ENCODE assay signal across 12 cellular contexts in genomic region chr15:63509056-63509696, GRCh38. TPM values are rescaled to one million over a fixed set of nuclear protein-coding genes. Genes with fewer than 3 reads are reported as not detected.
A peak's percentile ranks its signal among the peaks of the same experiment; 100 is the strongest.
DNase-seq lines count a peak whose midpoint lies in the region; ATAC-seq, FAIRE-seq and TF ChIP-seq lines count a peak whose summit lies in the region.
"Had no signal": no experiment of that assay in that cellular context is flagged by ENCODE, and none has a peak within 500 bp of the region (broad histone marks: within the 10 kb centered on the region; RNA-seq: fewer than 3 reads in every experiment).

No MANE protein-coding gene starts in this region.

- POLR2A ChIA-PET in endothelial cell of umbilical vein (lab: Charles Lee): interaction anchor here (1.5 kb wide), 1 partner anchor 47 kb away, joined by 11 read pairs; no protein-coding TSS in a partner anchor

- DNase-seq in activated naive CD4-positive, alpha-beta T cell treated with Interleukin-2 at 50 U/mL for 16 hours: no peak
- DNase-seq in RWPE2 (ENCODE audit: low spot score) (no peak), endothelial cell of umbilical vein (ENCODE audit: low read depth, low spot score) (peak; percentile 30), upper lobe of right lung (no peak), germinal center (ENCODE audit: low spot score) (no peak), AG08396 (ENCODE audit: low spot score) (no peak), vagina (ENCODE audit: extremely low spot score in 2 of 2) (no peak)
- DNase-seq: GF-D8, Karpas-422, nucleus accumbens had no signal

- no peak for FAIRE-seq in endothelial cell of umbilical vein (lab: Jason Lieb, UNC)
- FAIRE-seq: TTC549 had no signal

- H3K9me1 ChIP-seq in endothelial cell of umbilical vein (replicated peaks; ENCODE audit: control insufficient read depth, extremely low read depth, insufficient read depth, low read length): peaks cover 4% of the 10 kb centered on the region

- H3K4me3 ChIP-seq in RWPE2 (ENCODE audit: severe bottlenecking) (no peak overlapping the region), endothelial cell of umbilical vein (replicated peaks in 1 of 3; ENCODE audit: insufficient read depth in 1 of 3, low read depth in 1 of 3, low read length in 3 of 3) (peak overlapping the region in 1 of 3 experiments; percentile 37), upper lobe of right lung (no peak overlapping the region), vagina (no peak overlapping the region)

- intact Hi-C loops in endothelial cell of umbilical vein (cut with micrococcal nuclease): no loop called here
- intact Hi-C loops in upper lobe of right lung (cut with DNase I): no loop called here
- intact Hi-C loops in vagina (cut with DNase I): loop anchor here (10.0 kb wide), 1 partner anchor 86 kb away; the partner anchor contains the start of gene FBXL22

- H3K4me1 Mint-ChIP-seq in activated naive CD4-positive, alpha-beta T cell treated with anti-CD3 and anti-CD28 coated beads, Interleukin-2, amount 50 U/mL, for 24 hours: peaks cover 79% of the 10 kb centered on the region

- peak overlapping the region; percentile 92 for H3K4me2 ChIP-seq in endothelial cell of umbilical vein (ENCODE audit: insufficient read depth, low read length)

- H3K27ac Mint-ChIP-seq in activated naive CD4-positive, alpha-beta T cell treated with anti-CD3 and anti-CD28 coated beads, Interleukin-2, amount 50 U/mL, for 24 hours: peak overlapping the region; percentile 96

- TF ChIP-seq POLR2A in endothelial cell of umbilical vein (IDR thresholded peaks at IDR 0.05; ENCODE audit: low read depth, low read length) (no peak), vagina (IDR thresholded peaks at IDR 0.05) (no peak)

- dilution Hi-C loops in endothelial cell of umbilical vein (cut with MboI; ENCODE audit: extremely low pct_ligation_motif_present, low sequenced_read_pairs): no loop called here

- H3K27me3 Mint-ChIP-seq in activated naive CD4-positive, alpha-beta T cell treated with anti-CD3 and anti-CD28 coated beads, Interleukin-2, amount 50 U/mL, for 24 hours: no peaks in the 10 kb centered on the region

- H3K36me3 ChIP-seq in RWPE2 (ENCODE audit: low read depth) (no peaks in the 10 kb centered on the region), endothelial cell of umbilical vein (ENCODE audit: control insufficient read depth in 2 of 2, extremely low read depth in 1 of 2, insufficient read depth in 2 of 2, low read length in 2 of 2) (no peaks in the 10 kb centered on the region), upper lobe of right lung (no peaks in the 10 kb centered on the region), vagina (no peaks in the 10 kb centered on the region)

- H3K4me1 ChIP-seq in RWPE2 (ENCODE audit: insufficient read depth, poor library complexity, severe bottlenecking) (peaks cover 39% of the 10 kb centered on the region), endothelial cell of umbilical vein (ENCODE audit: control insufficient read depth, extremely low read depth, insufficient read depth, low read length) (peaks cover 48% of the 10 kb centered on the region), upper lobe of right lung (peaks cover 67% of the 10 kb centered on the region), vagina (peaks cover 79% of the 10 kb centered on the region)

- peaks cover 95% of the 10 kb centered on the region for H3K79me2 ChIP-seq in endothelial cell of umbilical vein (ENCODE audit: control insufficient read depth, insufficient read depth, low read length)

- peak overlapping the region; percentile 6 for H3K9ac ChIP-seq in endothelial cell of umbilical vein (replicated peaks; ENCODE audit: extremely low read depth, insufficient read depth, low read length)

- TF ChIP-seq CTCF in RWPE2 (IDR thresholded peaks at IDR 0.05; ENCODE audit: poor library complexity, severe bottlenecking): no peak
- no peak for TF ChIP-seq CTCF in endothelial cell of umbilical vein (IDR thresholded peaks at IDR 0.05; ENCODE audit: extremely low read depth in 1 of 2, insufficient read depth in 1 of 2, low read depth in 1 of 2, low read length in 2 of 2)
- TF ChIP-seq CTCF in upper lobe of right lung (IDR thresholded peaks at IDR 0.05): no peak
- no peak for TF ChIP-seq CTCF in vagina (IDR thresholded peaks at IDR 0.05)

- H3K9me3 ChIP-seq in RWPE2 (ENCODE audit: severe bottlenecking): no peaks in the 10 kb centered on the region
- H3K9me3 ChIP-seq in endothelial cell of umbilical vein (replicated peaks; ENCODE audit: control insufficient read depth, insufficient read depth, low read length): no peaks in the 10 kb centered on the region
- no peaks in the 10 kb centered on the region for H3K9me3 ChIP-seq in upper lobe of right lung
- no peaks in the 10 kb centered on the region for H3K9me3 ChIP-seq in vagina

- H3K27ac ChIP-seq in RWPE2 (ENCODE audit: poor library complexity, severe bottlenecking) (peak overlapping the region; percentile 62), endothelial cell of umbilical vein (ENCODE audit: insufficient read depth, low read depth, low read length) (peak overlapping the region; percentile 35), upper lobe of right lung (peak overlapping the region; percentile 12), vagina (no peak overlapping the region)

- peak overlapping the region; percentile 97 for H3K4me3 Mint-ChIP-seq in activated naive CD4-positive, alpha-beta T cell treated with anti-CD3 and anti-CD28 coated beads, Interleukin-2, amount 50 U/mL, for 24 hours

- H3K36me3 Mint-ChIP-seq in activated naive CD4-positive, alpha-beta T cell treated with anti-CD3 and anti-CD28 coated beads, Interleukin-2, amount 50 U/mL, for 24 hours: peaks cover under 1% of the 10 kb centered on the region

- no TSS peak for BruUV-seq in endothelial cell of umbilical vein (replicated peaks; lab: Mats Ljungman, UMichigan)

- peaks cover 21% of the 10 kb centered on the region for H4K20me1 ChIP-seq in endothelial cell of umbilical vein (replicated peaks; ENCODE audit: control insufficient read depth, extremely low read depth, insufficient read depth, low read length)

- H2AFZ ChIP-seq in endothelial cell of umbilical vein (ENCODE audit: low read depth, low read length): no peak overlapping the region

- no peaks in the 10 kb centered on the region for H3K9me3 Mint-ChIP-seq in activated naive CD4-positive, alpha-beta T cell treated with anti-CD3 and anti-CD28 coated beads, Interleukin-2, amount 50 U/mL, for 24 hours

- H3K27me3 ChIP-seq in RWPE2 (ENCODE audit: insufficient read depth, poor library complexity, severe bottlenecking): no peaks in the 10 kb centered on the region
- H3K27me3 ChIP-seq in endothelial cell of umbilical vein (ENCODE audit: control insufficient read depth in 2 of 2, insufficient read depth in 2 of 2, low read length in 2 of 2): no peaks in the 10 kb centered on the region
- no peaks in the 10 kb centered on the region for H3K27me3 ChIP-seq in upper lobe of right lung
- H3K27me3 ChIP-seq in vagina: no peaks in the 10 kb centered on the region

- ATAC-seq in RWPE2 (ENCODE audit: low read depth) (no peak), upper lobe of right lung (no peak)

- CTCF ChIA-PET in endothelial cell of umbilical vein (lab: Charles Lee): interaction anchor here (0.8 to 3.8 kb wide), 13 partner anchors 8 to 558 kb away, joined by 3 to 17 read pairs (median 5); no protein-coding TSS in a partner anchor

TF ChIP-seq in endothelial cell of umbilical vein, 7 proteins besides CTCF, POLR2A, EP300 and RAD21:
- TF ChIP-seq GATA2 (IDR thresholded peaks at IDR 0.05; ENCODE audit: insufficient read depth, insufficient read length, low read depth, low read length): no peak
- no peak for TF ChIP-seq MAX (IDR thresholded peaks at IDR 0.05; ENCODE audit: insufficient read depth, insufficient read length)
- TF ChIP-seq FOS (IDR thresholded peaks at IDR 0.05; ENCODE audit: borderline replicate concordance, insufficient read depth, low read length): no peak
- no peak for TF ChIP-seq EZH2 (IDR thresholded peaks at IDR 0.05; ENCODE audit: borderline replicate concordance, low read depth, low read length, severe bottlenecking)

RNA-seq across cellular contexts. Expression of gene USP3, which starts 4.8 kb away (rescaled TPM):
- 52.4 and 57.2 TPM in 2 replicates for total RNA-seq in endothelial cell of umbilical vein
- 15.9 and 18.8 TPM in 2 replicates for polyA plus RNA-seq in endothelial cell of umbilical vein
- polyA plus RNA-seq in endothelial cell of umbilical vein (2011; cell fraction: cytosol; rRNA removed): 19.9 and 26.5 TPM in 2 replicates
- 95.2 and 103 TPM in 2 replicates for polyA plus RNA-seq in endothelial cell of umbilical vein (2011; cell fraction: nucleus; rRNA removed)
- 27.8 and 35.5 TPM in 2 replicates for polyA plus RNA-seq in endothelial cell of umbilical vein (2012)
- polyA minus RNA-seq in endothelial cell of umbilical vein: 40.0 and 46.1 TPM in 2 replicates
- polyA minus RNA-seq in endothelial cell of umbilical vein (2011; cell fraction: cytosol; rRNA and poly(A)+ RNA removed): 19.7 TPM
- 81.2 and 93.6 TPM in 2 replicates for polyA minus RNA-seq in endothelial cell of umbilical vein (2011; cell fraction: nucleus; rRNA and poly(A)+ RNA removed)
- total RNA-seq in upper lobe of right lung: 62.5 TPM
- total RNA-seq in vagina: 39.5 TPM
